In the genomic region with DNA sequence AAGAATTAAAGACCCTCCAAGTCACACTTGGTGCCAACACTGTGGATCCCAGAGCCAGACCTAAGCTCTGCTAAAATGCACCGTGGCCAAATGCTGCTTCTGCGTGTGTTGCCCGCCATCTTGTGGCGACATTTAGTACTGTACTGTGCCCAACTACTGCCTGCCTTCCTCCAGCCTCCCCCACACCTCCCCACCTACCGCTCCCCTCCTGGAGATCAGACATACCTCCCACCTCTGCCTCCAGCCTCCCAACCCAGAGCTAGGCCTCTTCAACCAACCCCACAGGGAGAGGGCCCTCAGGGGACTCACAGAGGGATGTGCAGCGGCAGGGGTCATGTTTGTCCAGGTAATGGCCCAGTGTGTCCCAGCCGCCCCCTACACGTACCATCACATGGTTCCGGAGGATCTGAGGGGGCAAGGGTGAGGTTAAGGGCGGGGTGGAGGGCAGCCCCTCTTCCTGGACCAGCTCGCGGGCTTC, we compare ENCODE assay signal across 8 cellular contexts. TPM values are rescaled to one million over a fixed set of nuclear protein-coding genes. Genes with fewer than 3 reads are reported as not detected.
DNase-seq lines count a peak whose midpoint lies in the region; ATAC-seq and TF ChIP-seq lines count a peak whose summit lies in the region.

No MANE protein-coding gene starts in this region.

- TF ChIP-seq POLR2A in gastroesophageal sphincter (IDR thresholded peaks at IDR 0.05) = no peak
- no peak for TF ChIP-seq POLR2A in transverse colon (IDR thresholded peaks at IDR 0.05)

- H3K27ac ChIP-seq in gastroesophageal sphincter = no peak overlapping the region
- peak overlapping the region; percentile 53 for H3K27ac ChIP-seq in parathyroid adenoma
- H3K27ac ChIP-seq in transverse colon = no peak overlapping the region

- H3K9ac ChIP-seq in parathyroid adenoma = no peak overlapping the region

- H3K4me3 ChIP-seq in gastroesophageal sphincter (no peak overlapping the region), parathyroid adenoma (ENCODE audit: low read depth, low read length) (no peak overlapping the region), transverse colon (no peak overlapping the region)

- peak overlapping the region; percentile 57 for H2AFZ ChIP-seq in parathyroid adenoma

- 0 to 7% methylated on average over 3 to 4 of the region's 12 CpGs for WGBS in gastroesophageal sphincter (ENCODE audit: low coverage in 1 of 2), 2 donors
- WGBS in transverse colon (ENCODE audit: low coverage in 1 of 2), 2 donors = 32% methylated on average over 12 of the region's 12 CpGs; no CpG with 5 or more reads in 1 of the 2 donors

- DNase-seq in EH (ENCODE audit: low read depth) (peak; percentile 78), SHP77 treated with DMSO at 0.1 percent for 48 hours (lab: John Stamatoyannopoulos, UW) (peak; percentile 18), transverse colon (peak; percentile 77)
- peak; percentile 61 for DNase-seq in activated effector memory CD4-positive, alpha-beta T cell treated with Interleukin-2 at 50 U/mL for 16 hours

- no peaks in the 10 kb centered on the region for H3K79me2 ChIP-seq in parathyroid adenoma

- peak; percentile 77 for TF ChIP-seq CTCF in LNCAP (IDR thresholded peaks at IDR 0.05)
- peak in 3 of 4 experiments; percentile 85 to 97 (median 94) for TF ChIP-seq CTCF in gastroesophageal sphincter (IDR thresholded peaks at IDR 0.05)
- peak; percentile 91 for TF ChIP-seq CTCF in parathyroid adenoma (IDR thresholded peaks at IDR 0.05)
- TF ChIP-seq CTCF in transverse colon (IDR thresholded peaks at IDR 0.05) = peak; percentile 89 to 94 (median 91)

- peaks cover 0 to 47% (median 8%) of the 10 kb centered on the region in 3 donors for H3K4me1 ChIP-seq in gastroesophageal sphincter
- H3K4me1 ChIP-seq in parathyroid adenoma = peaks cover 20% of the 10 kb centered on the region
- peaks cover 5 to 10% (median 5%) of the 10 kb centered on the region in 4 donors for H3K4me1 ChIP-seq in transverse colon

- ATAC-seq in gastroesophageal sphincter (peak; percentile 78), HG03432 (IDR thresholded peaks at IDR 0.05; ENCODE audit: unreplicated experiment) (no peak)

- intact Hi-C loops in transverse colon (cut with DNase I; ENCODE audit: low total_unique reads) = loop anchor here (5.0 to 10.0 kb wide), 3 partner anchors 53 to 200 kb away; no protein-coding TSS in a partner anchor

- H3K9me3 ChIP-seq in gastroesophageal sphincter = no peaks in the 10 kb centered on the region
- no peaks in the 10 kb centered on the region for H3K9me3 ChIP-seq in parathyroid adenoma (ENCODE audit: control insufficient read depth, low read length)
- H3K9me3 ChIP-seq in transverse colon = no peaks in the 10 kb centered on the region

- in situ Hi-C loops in transverse colon (cut with MboI; ENCODE audit: low pct_ligation_motif_present in 1 of 4, low pct_unique_long_range_greater_than_20kb in 1 of 4, low sequenced_read_pairs in 3 of 4) = loop anchor here (10.0 to 25.0 kb wide), 4 partner anchors 135 to 610 kb away; partner anchors contain the start of genes NLE1 (in 1 of the 4) and UNC45B (in 1 of the 4)

- H3K4me2 ChIP-seq in parathyroid adenoma (ENCODE audit: low read length) = no peak overlapping the region

- H3K27me3 ChIP-seq in gastroesophageal sphincter (peaks cover 62% of the 10 kb centered on the region), parathyroid adenoma (ENCODE audit: control insufficient read depth, insufficient read depth, low read length) (peaks cover 4% of the 10 kb centered on the region), transverse colon (peaks cover 49% of the 10 kb centered on the region)

- H3K36me3 ChIP-seq in gastroesophageal sphincter (no peaks in the 10 kb centered on the region), parathyroid adenoma (ENCODE audit: control insufficient read depth, insufficient read depth, low read length) (no peaks in the 10 kb centered on the region), transverse colon (no peaks in the 10 kb centered on the region)

- TF ChIP-seq EP300 in gastroesophageal sphincter (IDR thresholded peaks at IDR 0.05) (no peak), transverse colon (IDR thresholded peaks at IDR 0.05; ENCODE audit: low read depth) (no peak)

RNA-seq across cellular contexts. Expression of gene GAS2L2, which starts 5.5 kb away (rescaled TPM):
- total RNA-seq in gastroesophageal sphincter (1 to 10 TPM in 1 of 4 donors, not detected in 3; 1.5 TPM), transverse colon (not detected)

RNA-seq across cellular contexts. Expression of gene C17orf50, which starts 13.1 kb away (rescaled TPM):
- not detected for total RNA-seq in gastroesophageal sphincter
- total RNA-seq in transverse colon = not detected

RNA-seq across cellular contexts. Expression of gene RASL10B, which starts 16.1 kb away (rescaled TPM):
- total RNA-seq in gastroesophageal sphincter (10 to 100 TPM in 3 of 4 donors, 1 to 10 TPM in 1; 4.2 to 25.9 (median 15.4) TPM), transverse colon (1 to 10 TPM in 2 of 4 donors, under 1 TPM in 2; 0.41 to 1.6 (median 1.1) TPM)

RNA-seq across cellular contexts. Expression of gene MMP28, which starts 47.9 kb away (rescaled TPM):
- total RNA-seq in gastroesophageal sphincter = 100 to 1,000 TPM in 2 of 4 donors, 10 to 100 TPM in 2; 78.4 to 139 (median 97.3) TPM
- 100 to 1,000 TPM; 104 to 368 (median 128) TPM for total RNA-seq in transverse colon

Comparison
In these comparisons a context has a peak if more than half of its experiments do, and no peak if none do; other contexts are left out.
1. DNase-seq: peak in every context shown above with its lines; median percentile 78 in EH; 77 in transverse colon; 61 in activated effector memory CD4-positive, alpha-beta T cell treated with Interleukin-2 at 50 U/mL for 16 hours; 18 in SHP77 treated with DMSO at 0.1 percent for 48 hours.